Comparison of ENCODE assay signal across 30 cellular contexts in the genomic region with DNA sequence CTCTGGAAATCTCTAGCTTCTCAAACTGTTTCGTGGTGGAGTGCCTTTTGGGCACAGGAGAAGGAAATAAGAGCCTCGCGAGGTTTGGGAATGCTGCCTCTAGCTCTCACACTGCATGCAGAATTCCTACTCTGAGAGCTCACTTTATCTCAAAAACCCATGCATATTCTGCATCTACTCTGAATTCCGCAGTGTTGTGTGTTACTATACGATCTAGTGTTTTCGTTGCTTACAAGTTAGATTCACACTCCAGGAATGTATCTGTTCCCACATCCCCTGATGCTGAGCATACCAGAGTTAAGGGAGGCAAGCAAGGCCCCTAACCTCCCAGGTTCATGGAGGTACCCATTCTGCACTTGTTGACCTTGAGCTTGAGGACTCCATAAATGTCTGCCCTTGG.
"Had no signal": no experiment of that assay in that cellular context is flagged by ENCODE, and none has a peak within 500 bp of the region (broad histone marks: within the 10 kb centered on the region; RNA-seq: fewer than 3 reads in every experiment).

No MANE protein-coding gene starts in this region.

- H3K9me3 ChIP-seq: ascending aorta, body of pancreas, breast epithelium, colonic mucosa, esophagus squamous epithelium, gastroesophageal sphincter had no signal

- H3K4me1 ChIP-seq: ascending aorta, body of pancreas, breast epithelium, colonic mucosa, gastroesophageal sphincter had no signal

- H3K36me3 Mint-ChIP-seq: activated CD4-positive, alpha-beta memory T cell treated with anti-CD3 and anti-CD28 coated beads for 36 hours; activated CD8-positive, alpha-beta memory T cell treated with anti-CD3 and anti-CD28 coated beads, Interleukin-2, amount 10 ng/mL, durations not matched to agents 7 days and 5 days; activated naive CD4-positive, alpha-beta T cell treated with anti-CD3 and anti-CD28 coated beads, Interleukin-2, amount 10 ng/mL, durations not matched to agents 7 days and 5 days; activated naive CD8-positive, alpha-beta T cell treated with anti-CD3 and anti-CD28 coated beads, Interleukin-2, amount 10 ng/mL, durations not matched to agents 7 days and 5 days had no signal

- H3K27me3 ChIP-seq: ascending aorta, body of pancreas, breast epithelium, cardiac muscle cell, colonic mucosa, esophagus squamous epithelium, gastroesophageal sphincter had no signal

- H3K36me3 ChIP-seq: ascending aorta, breast epithelium, cardiac muscle cell, colonic mucosa, esophagus squamous epithelium, gastroesophageal sphincter had no signal

- H3K9me3 Mint-ChIP-seq: activated CD4-positive, alpha-beta memory T cell treated with anti-CD3 and anti-CD28 coated beads for 36 hours; activated CD4-positive, alpha-beta T cell treated with anti-CD3 and anti-CD28 coated beads, Interleukin-2, amount 10 ng/mL, durations not matched to agents 24 days and 14 days; activated T-helper 1 cell treated with anti-CD3 and anti-CD28 coated beads, Interleukin-12 subunit alpha, Interleukin-12 subunit beta, Interleukin-2, Interleukin-4 antibody, amounts not matched to agents 30 ng/mL and 10 ng/mL and 1 ng/mL, durations not matched to agents 14 hours and 24 hours and 36 hours; activated T-helper 2 cell treated with anti-CD3 and anti-CD28 coated beads, Interferon-gamma antibody, Interleukin-2, Interleukin-4, amounts not matched to agents 10 μg/mL and 5 μg/mL and 100 μg/mL, durations not matched to agents 14 hours and 24 hours and 36 hours had no signal

- H3K4me3 ChIP-seq: ascending aorta, body of pancreas, breast epithelium, cardiac muscle cell, colonic mucosa, esophagus squamous epithelium, gastroesophageal sphincter had no signal

- H3K27ac ChIP-seq: ascending aorta, body of pancreas, breast epithelium, cardiac muscle cell, colonic mucosa, epithelial cell of prostate, esophagus squamous epithelium, gastroesophageal sphincter had no signal

- H3K4me3 Mint-ChIP-seq: activated CD4-positive, alpha-beta memory T cell treated with anti-CD3 and anti-CD28 coated beads for 36 hours; activated CD4-positive, alpha-beta T cell treated with anti-CD3 and anti-CD28 coated beads for 36 hours; activated CD4-positive, alpha-beta T cell treated with anti-CD3 and anti-CD28 coated beads, Interleukin-2, amount 10 ng/mL, durations not matched to agents 24 days and 14 days; activated CD8-positive, alpha-beta memory T cell treated with anti-CD3 and anti-CD28 coated beads, Interleukin-2, amount 10 ng/mL, durations not matched to agents 7 days and 5 days; activated CD8-positive, alpha-beta T cell treated with anti-CD3 and anti-CD28 coated beads, Interleukin-2, amount 10 ng/mL, durations not matched to agents 7 days and 5 days; activated naive CD4-positive, alpha-beta T cell treated with anti-CD3 and anti-CD28 coated beads, Interleukin-2, amount 10 ng/mL, durations not matched to agents 7 days and 5 days; activated naive CD8-positive, alpha-beta T cell treated with anti-CD3 and anti-CD28 coated beads, Interleukin-2, amount 10 ng/mL, durations not matched to agents 7 days and 5 days; activated T-helper 1 cell treated with anti-CD3 and anti-CD28 coated beads, Interleukin-12 subunit alpha, Interleukin-12 subunit beta, Interleukin-2, Interleukin-4 antibody, amounts not matched to agents 30 ng/mL and 10 ng/mL and 1 ng/mL, durations not matched to agents 14 hours and 24 hours and 36 hours had no signal

- DNase-seq: activated CD4-positive, alpha-beta memory T cell treated with anti-CD3 and anti-CD28 coated beads for 36 hours; activated CD4-positive, alpha-beta T cell treated with anti-CD3 and anti-CD28 coated beads for 36 hours; activated CD4-positive, alpha-beta T cell treated with anti-CD3 and anti-CD28 coated beads, Interleukin-2, amount 10 ng/mL, durations not matched to agents 24 days and 14 days; activated CD4-positive, CD25-positive, alpha-beta regulatory T cell; activated CD4-positive, CD25-positive, alpha-beta regulatory T cell treated with anti-CD3 and anti-CD28 coated beads, Interleukin-2, amount 50 U/mL, for 72 hours; activated CD8-positive, alpha-beta memory T cell treated with anti-CD3 and anti-CD28 coated beads, Interleukin-2, amount 10 ng/mL, durations not matched to agents 7 days and 5 days; activated CD8-positive, alpha-beta memory T cell treated with anti-CD3 and anti-CD28 coated beads, Interleukin-2, amount 50 U/mL, for 4 hours; activated CD8-positive, alpha-beta T cell treated with anti-CD3 and anti-CD28 coated beads, Interleukin-2, amount 10 ng/mL, durations not matched to agents 7 days and 5 days; activated effector memory CD4-positive, alpha-beta T cell treated with anti-CD3 and anti-CD28 coated beads, Interleukin-2, amount 50 U/mL, for 16 hours; activated naive CD4-positive, alpha-beta T cell; activated naive CD4-positive, alpha-beta T cell treated with anti-CD3 and anti-CD28 coated beads, Interleukin-2, amount 10 ng/mL, durations not matched to agents 7 days and 5 days; activated naive CD8-positive, alpha-beta T cell treated with anti-CD3 and anti-CD28 coated beads, Interleukin-2, amount 10 ng/mL, durations not matched to agents 7 days and 5 days; activated T-cell treated with anti-CD3 and anti-CD28 coated beads, Interleukin-2, amount 50 U/mL, for 1 hour; activated T-cell treated with anti-CD3 and anti-CD28 coated beads, Interleukin-2, amount 50 U/mL, for 48 hours; body of pancreas; central memory CD4-positive, alpha-beta T cell; cerebellar nuclear complex; colonic mucosa; effector memory CD4-positive, alpha-beta T cell; esophagus squamous epithelium; foreskin melanocyte; T-helper 2 cell had no signal

- H3K27me3 Mint-ChIP-seq: activated CD4-positive, alpha-beta memory T cell treated with anti-CD3 and anti-CD28 coated beads for 36 hours; activated CD4-positive, alpha-beta T cell treated with anti-CD3 and anti-CD28 coated beads for 36 hours; activated CD4-positive, alpha-beta T cell treated with anti-CD3 and anti-CD28 coated beads, Interleukin-2, amount 10 ng/mL, durations not matched to agents 24 days and 14 days; activated CD8-positive, alpha-beta memory T cell treated with anti-CD3 and anti-CD28 coated beads, Interleukin-2, amount 10 ng/mL, durations not matched to agents 7 days and 5 days; activated naive CD4-positive, alpha-beta T cell treated with anti-CD3 and anti-CD28 coated beads, Interleukin-2, amount 10 ng/mL, durations not matched to agents 7 days and 5 days; activated naive CD8-positive, alpha-beta T cell treated with anti-CD3 and anti-CD28 coated beads, Interleukin-2, amount 10 ng/mL, durations not matched to agents 7 days and 5 days had no signal

- H3K27ac Mint-ChIP-seq: activated CD4-positive, alpha-beta memory T cell treated with anti-CD3 and anti-CD28 coated beads for 36 hours; activated CD4-positive, alpha-beta T cell treated with anti-CD3 and anti-CD28 coated beads for 36 hours; activated CD4-positive, alpha-beta T cell treated with anti-CD3 and anti-CD28 coated beads, Interleukin-2, amount 10 ng/mL, durations not matched to agents 24 days and 14 days; activated CD8-positive, alpha-beta memory T cell treated with anti-CD3 and anti-CD28 coated beads, Interleukin-2, amount 10 ng/mL, durations not matched to agents 7 days and 5 days; activated CD8-positive, alpha-beta T cell treated with anti-CD3 and anti-CD28 coated beads, Interleukin-2, amount 10 ng/mL, durations not matched to agents 7 days and 5 days; activated naive CD4-positive, alpha-beta T cell treated with anti-CD3 and anti-CD28 coated beads, Interleukin-2, amount 10 ng/mL, durations not matched to agents 7 days and 5 days; activated naive CD4-positive, alpha-beta T cell treated with anti-CD3 and anti-CD28 coated beads, Interleukin-2, amount 50 U/mL, for 72 hours; activated naive CD8-positive, alpha-beta T cell treated with anti-CD3 and anti-CD28 coated beads, Interleukin-2, amount 10 ng/mL, durations not matched to agents 7 days and 5 days; activated T-helper 1 cell treated with anti-CD3 and anti-CD28 coated beads, Interleukin-12 subunit alpha, Interleukin-12 subunit beta, Interleukin-2, Interleukin-4 antibody, amounts not matched to agents 30 ng/mL and 10 ng/mL and 1 ng/mL, durations not matched to agents 14 hours and 24 hours and 36 hours; activated T-helper 2 cell treated with anti-CD3 and anti-CD28 coated beads, Interferon-gamma antibody, Interleukin-2, Interleukin-4, amounts not matched to agents 10 μg/mL and 5 μg/mL and 100 μg/mL, durations not matched to agents 14 hours and 24 hours and 36 hours had no signal
